23 cellular contexts compared by ENCODE assay signal in the genomic region with DNA sequence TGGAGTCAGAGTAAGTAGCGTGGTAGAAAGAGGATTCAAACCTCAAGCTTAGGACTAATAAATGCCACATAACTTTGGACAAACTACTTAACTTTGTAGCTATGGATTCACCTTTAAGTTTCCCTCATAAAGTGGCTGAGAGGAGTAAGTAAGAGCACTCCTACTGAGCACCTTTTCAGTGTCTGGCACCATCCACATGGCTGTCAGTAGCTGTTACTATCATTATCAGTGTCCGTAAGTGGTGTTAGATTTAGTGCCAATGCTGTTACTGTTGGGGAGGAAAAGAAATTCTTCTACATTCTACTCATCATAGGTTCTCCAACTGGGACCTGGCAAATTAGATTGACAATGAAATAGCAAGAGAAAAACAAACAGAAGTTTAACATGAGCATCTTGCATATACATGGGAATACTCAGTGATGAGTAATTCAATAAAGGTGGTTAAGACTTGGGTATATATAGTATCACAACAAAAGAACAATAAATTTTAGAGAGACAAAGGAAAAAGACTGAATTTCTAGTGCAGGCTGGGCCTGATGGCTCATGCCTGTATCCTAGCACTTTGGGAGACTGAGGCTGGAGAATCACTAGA.
DNase-seq lines count a peak whose midpoint lies in the region; ATAC-seq and TF ChIP-seq lines count a peak whose summit lies in the region.
"Had no signal": no experiment of that assay in that cellular context is flagged by ENCODE, and none has a peak within 500 bp of the region (broad histone marks: within the 10 kb centered on the region; RNA-seq: fewer than 3 reads in every experiment).

No MANE protein-coding gene starts in this region.

- H2AFZ ChIP-seq in GM23338 = no peak overlapping the region

- H3K9me2 ChIP-seq in GM23338 (ENCODE audit: insufficient read depth) = 0 out of 2 replicates have a peak, but pooled peaks cover 3% of the 10 kb centered on the region

- no peaks in the 10 kb centered on the region for H3K36me3 ChIP-seq in GM23338 (ENCODE audit: insufficient read depth)
- H3K36me3 ChIP-seq: MG63 had no signal

- peak; percentile 39; the same call in 2 of the 3 replicates for ATAC-seq in GM23338
- ATAC-seq in WTC11 = peak; percentile 34; the same call in 1 of the 2 replicates
- peak; percentile 59 to 70 for ATAC-seq in right cardiac atrium
- ATAC-seq: CD8-positive, alpha-beta T cell; GM12878 had no signal

- H3K79me2 ChIP-seq in GM23338 (replicated peaks; ENCODE audit: insufficient read depth) = no peaks in the 10 kb centered on the region

- H3K27me3 Mint-ChIP-seq in GM23338 (ENCODE audit: insufficient read depth, low read depth, poor library complexity) (no peaks in the 10 kb centered on the region), WTC11 (ENCODE audit: low read depth) (no peaks in the 10 kb centered on the region)

- H3K27ac ChIP-seq in GM23338 (ENCODE audit: low read depth) (peak overlapping the region; percentile 58), right cardiac atrium (ENCODE audit: low read length) (no peak overlapping the region)

- no peaks in the 10 kb centered on the region for H4K20me1 ChIP-seq in GM23338 (replicated peaks; ENCODE audit: insufficient read depth)

- H3K9me3 ChIP-seq in right cardiac atrium (ENCODE audit: control insufficient read depth, low read length) = no peaks in the 10 kb centered on the region
- H3K9me3 ChIP-seq: Caco-2, MG63 had no signal

- 0 out of 2 replicates have a peak overlapping the region, but pooled peaks have one; percentile 18 for H3K4me2 ChIP-seq in GM23338

- no peaks in the 10 kb centered on the region for H3F3A ChIP-seq in GM23338 (replicated peaks; ENCODE audit: low read depth)

- H3K4me3 Mint-ChIP-seq in GM23338 = no peak overlapping the region
- H3K4me3 Mint-ChIP-seq in WTC11 = no peak overlapping the region
- H3K4me3 Mint-ChIP-seq: CD8-positive, alpha-beta T cell had no signal

- H3K4me1 Mint-ChIP-seq in GM23338 = peaks cover 26% of the 10 kb centered on the region
- H3K4me1 Mint-ChIP-seq in WTC11 = peaks cover 38% of the 10 kb centered on the region

- CTCF ChIA-PET in WTC11 (lab: Charles Lee) = no interaction called here

- 75% methylated on average over 2 of the region's 2 CpGs for WGBS in right cardiac atrium

- H3K4me1 ChIP-seq in GM23338 (ENCODE audit: insufficient read depth) = peaks cover 16% of the 10 kb centered on the region
- H3K4me1 ChIP-seq in right cardiac atrium (ENCODE audit: control insufficient read depth, insufficient read depth, low read length) = no peaks in the 10 kb centered on the region

- TF ChIP-seq CTCF in GM23338 (conservative IDR thresholded peaks at IDR 0.05; ENCODE audit: low read depth in 2 of 2) = no peak
- TF ChIP-seq CTCF in WTC11 (IDR thresholded peaks at IDR 0.05) = no peak

- peak overlapping the region; percentile 71; the same call in 1 of the 2 replicates for H3K27ac Mint-ChIP-seq in GM23338
- H3K27ac Mint-ChIP-seq in WTC11 = peak overlapping the region; percentile 43
- H3K27ac Mint-ChIP-seq: CD8-positive, alpha-beta T cell had no signal

- H3K36me3 Mint-ChIP-seq in GM23338 (ENCODE audit: low read depth) = no peaks in the 10 kb centered on the region
- H3K36me3 Mint-ChIP-seq in WTC11 = no peaks in the 10 kb centered on the region
- H3K36me3 Mint-ChIP-seq: CD8-positive, alpha-beta T cell had no signal

- intact Hi-C loops in right cardiac atrium (cut with DNase I) = no loop called here

- H3K9me3 Mint-ChIP-seq in GM23338 (no peaks in the 10 kb centered on the region), WTC11 (no peaks in the 10 kb centered on the region)
- H3K9me3 Mint-ChIP-seq: CD8-positive, alpha-beta T cell had no signal

- DNase-seq in A172 (ENCODE audit: low spot score) (peak; percentile 4), GM23338 (ENCODE audit: low spot score) (no peak), WTC11 (ENCODE audit: low spot score) (no peak), right cardiac atrium (no peak), hepatic stellate cell (ENCODE audit: low spot score) (no peak), NCI-H2171 treated with DMSO at 0.1 percent for 48 hours (lab: John Stamatoyannopoulos, UW) (no peak), NCI-H446 (lab: John Stamatoyannopoulos, UW) (no peak)
- no peak for DNase-seq in activated CD4-positive, CD25-positive, alpha-beta regulatory T cell (lab: John Stamatoyannopoulos, UW)
- DNase-seq: C1 segment of cervical spinal cord; Caco-2; CD8-positive, alpha-beta T cell; GDM1; IMR-90; KG1; MG63; NCI-H1105 treated with DMSO at 0.1 percent for 48 hours; NCI-H2029; NCI-H345; NCI-H524 treated with DMSO at 0.1 percent for 48 hours; NCI-H774; SHP77; T-helper 1 cell had no signal

- no peak overlapping the region for H3K4me3 ChIP-seq in GM23338
- no peak overlapping the region for H3K4me3 ChIP-seq in right cardiac atrium (ENCODE audit: low read length)
- H3K4me3 ChIP-seq: GM12878, MG63 had no signal

- POLR2A ChIA-PET in WTC11 (lab: Charles Lee) = no interaction called here

- H3K27me3 ChIP-seq in GM23338 (ENCODE audit: insufficient read depth) (no peaks in the 10 kb centered on the region), right cardiac atrium (ENCODE audit: control insufficient read depth, insufficient read depth) (no peaks in the 10 kb centered on the region)
- H3K27me3 ChIP-seq: MG63 had no signal

TF ChIP-seq in WTC11, 78 proteins besides CTCF, POLR2A, EP300 and RAD21:
- no peak for TF ChIP-seq ETV6 (CRISPR knock-in tag; IDR thresholded peaks at IDR 0.05)
- no peak for TF ChIP-seq NR3C1 (CRISPR knock-in tag; conservative IDR thresholded peaks at IDR 0.05; ENCODE audit: low read depth)
